8 cellular contexts compared by ENCODE assay signal in the genomic region with DNA sequence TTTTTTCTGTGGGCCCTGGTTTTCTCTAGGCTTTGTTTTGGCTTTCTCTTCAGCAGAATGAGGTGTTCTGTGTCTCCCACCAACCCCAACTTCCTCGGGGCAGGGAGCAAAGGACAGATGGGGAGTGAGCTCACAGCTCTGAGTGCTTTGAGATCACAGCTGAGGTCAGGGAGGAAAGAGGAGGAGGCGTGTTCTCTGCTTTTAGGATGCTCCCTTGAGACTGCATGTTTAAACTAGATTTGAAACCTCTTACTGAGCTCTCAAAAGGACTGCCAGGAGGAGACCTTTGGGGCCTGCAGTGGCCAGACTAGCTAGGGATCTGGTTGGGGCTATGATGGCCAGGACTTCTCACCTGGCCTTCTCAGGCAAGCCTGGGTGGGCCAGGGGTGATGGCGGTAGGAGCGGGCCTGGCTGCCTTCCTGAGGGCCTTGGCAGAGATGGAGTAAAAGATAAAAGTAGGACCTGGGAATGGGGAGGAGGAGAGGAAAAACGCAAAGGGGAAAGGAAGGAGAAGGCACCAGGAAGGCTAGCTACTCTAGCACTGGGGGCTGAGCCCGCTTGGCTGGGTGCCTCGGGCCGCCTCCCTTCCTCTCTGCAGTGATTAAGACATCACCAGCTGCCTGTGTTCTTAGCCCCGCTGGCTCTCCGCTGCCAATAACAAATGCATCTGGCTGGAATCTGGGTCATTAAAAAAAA.
DNase-seq lines count a peak whose midpoint lies in the region; ATAC-seq and TF ChIP-seq lines count a peak whose summit lies in the region.

No MANE protein-coding gene starts in this region.

- POLR2A ChIA-PET in activated CD4-positive, alpha-beta T cell treated with anti-CD3 and anti-CD28 coated beads for 36 hours (lab: Charles Lee), result no interaction called here
- POLR2A ChIA-PET in PC-3 (lab: Charles Lee; ENCODE audit: unreplicated experiment), result no interaction called here

- no peak for ATAC-seq in activated CD4-positive, alpha-beta T cell treated with anti-CD3 and anti-CD28 coated beads for 36 hours
- ATAC-seq in PC-3, result no peak; the same call in 1 of the 2 replicates

- H3K9me3 Mint-ChIP-seq in osteocyte (ENCODE audit: unreplicated experiment), result no peaks in the 10 kb centered on the region
- H3K9me3 Mint-ChIP-seq in activated CD4-positive, alpha-beta T cell treated with anti-CD3 and anti-CD28 coated beads for 36 hours (ENCODE audit: low read depth), result no peaks in the 10 kb centered on the region

- H3K27me3 Mint-ChIP-seq in osteocyte (ENCODE audit: unreplicated experiment), result no peaks in the 10 kb centered on the region
- no peaks in the 10 kb centered on the region for H3K27me3 Mint-ChIP-seq in activated CD4-positive, alpha-beta T cell treated with anti-CD3 and anti-CD28 coated beads for 36 hours

- peaks cover 12% of the 10 kb centered on the region for H3K36me3 Mint-ChIP-seq in osteocyte (ENCODE audit: unreplicated experiment)
- no peaks in the 10 kb centered on the region for H3K36me3 Mint-ChIP-seq in activated CD4-positive, alpha-beta T cell treated with anti-CD3 and anti-CD28 coated beads for 36 hours (ENCODE audit: low read depth)

- no peaks in the 10 kb centered on the region for H3K9me2 ChIP-seq in PC-3 (replicated peaks; ENCODE audit: low read length)

- no peaks in the 10 kb centered on the region for H3K27me3 ChIP-seq in dorsolateral prefrontal cortex
- no peaks in the 10 kb centered on the region for H3K27me3 ChIP-seq in PC-3 (ENCODE audit: low read length)

- intact Hi-C loops in dorsolateral prefrontal cortex (cut with DNase I) (no loop called here), PC-3 (cut with micrococcal nuclease) (no loop called here)
- intact Hi-C loops in activated CD4-positive, alpha-beta T cell treated with anti-CD3 and anti-CD28 coated beads for 36 hours (cut with DNase I, micrococcal nuclease), result no loop called here

- no peak overlapping the region for H2AFZ ChIP-seq in PC-3 (ENCODE audit: low read length)

- no peaks in the 10 kb centered on the region for H3K36me3 ChIP-seq in PC-3 (ENCODE audit: low read depth, low read length)

- no peaks in the 10 kb centered on the region for H4K20me1 ChIP-seq in PC-3 (ENCODE audit: low read length)

- CTCF ChIA-PET in activated CD4-positive, alpha-beta T cell treated with anti-CD3 and anti-CD28 coated beads for 36 hours (lab: Charles Lee), result interaction anchor here (0.6 to 2.0 kb wide), 3 partner anchors 8 to 524 kb away, joined by 3 to 9 read pairs (median 3); no protein-coding TSS in a partner anchor
- CTCF ChIA-PET in PC-3 (lab: Charles Lee), result no interaction called here

- H3K4me3 Mint-ChIP-seq in osteocyte (ENCODE audit: unreplicated experiment), result peak overlapping the region; percentile 7
- H3K4me3 Mint-ChIP-seq in activated CD4-positive, alpha-beta T cell treated with anti-CD3 and anti-CD28 coated beads for 36 hours, result no peak overlapping the region

- H3K4me1 ChIP-seq in PC-3 (ENCODE audit: insufficient read depth, low read length), result no peaks in the 10 kb centered on the region

- no peaks in the 10 kb centered on the region for H3K9me3 ChIP-seq in PC-3 (ENCODE audit: low read length)

- H3K4me1 Mint-ChIP-seq in osteocyte (ENCODE audit: unreplicated experiment), result peaks cover 57% of the 10 kb centered on the region
- no peaks in the 10 kb centered on the region for H3K4me1 Mint-ChIP-seq in activated CD4-positive, alpha-beta T cell treated with anti-CD3 and anti-CD28 coated beads for 36 hours

- H3K27ac Mint-ChIP-seq in osteocyte (ENCODE audit: unreplicated experiment), result peak overlapping the region; percentile 83
- no peak overlapping the region for H3K27ac Mint-ChIP-seq in activated CD4-positive, alpha-beta T cell treated with anti-CD3 and anti-CD28 coated beads for 36 hours

- peak overlapping the region in 49 of 59 donors; percentile 1 to 87 (median 69) for H3K27ac ChIP-seq in dorsolateral prefrontal cortex
- H3K27ac ChIP-seq in PC-3 (ENCODE audit: low read length), result no peak overlapping the region

- H3K79me2 ChIP-seq in PC-3 (ENCODE audit: low read length), result no peaks in the 10 kb centered on the region

- H3F3A ChIP-seq in PC-3 (ENCODE audit: low read length, unreplicated experiment), result no peaks in the 10 kb centered on the region

- TF ChIP-seq CTCF in dorsolateral prefrontal cortex (IDR thresholded peaks at IDR 0.05 in 54 of 56, conservative IDR thresholded peaks at IDR 0.05 in 2 of 56; ENCODE audit: low read depth in 1 of 56, partially characterized antibody in 56 of 56) (no peak), osteocyte (IDR thresholded peaks at IDR 0.05) (peak; percentile 6), PC-3 (conservative IDR thresholded peaks at IDR 0.05; ENCODE audit: low read depth, low read length) (no peak)

- no peak overlapping the region for H3K9ac ChIP-seq in PC-3 (ENCODE audit: low read length)

- peak; percentile 87 for DNase-seq in DMS 273 (lab: John Stamatoyannopoulos, UW; ENCODE audit: unreplicated experiment)
- DNase-seq in NCI-H2196 treated with DMSO at 0.1 percent for 48 hours (lab: John Stamatoyannopoulos, UW; ENCODE audit: unreplicated experiment), result peak; percentile 2
- DNase-seq in dorsolateral prefrontal cortex, result peak in 8 of 10 donors; percentile 30 to 74 (median 59)
- no peak for DNase-seq in osteocyte (ENCODE audit: extremely low spot score, unreplicated experiment)
- DNase-seq in COLO829 (ENCODE audit: low spot score), result no peak
- no peak for DNase-seq in activated CD4-positive, alpha-beta T cell treated with anti-CD3 and anti-CD28 coated beads for 36 hours
- no peak for DNase-seq in PC-3
- DNase-seq in activated CD8-positive, alpha-beta memory T cell treated with anti-CD3 and anti-CD28 coated beads for 24 hours, result no peak

- H3K4me3 ChIP-seq in dorsolateral prefrontal cortex, result no peak overlapping the region
- H3K4me3 ChIP-seq in PC-3 (ENCODE audit: low read length), result no peak overlapping the region

- H3K4me2 ChIP-seq in PC-3 (ENCODE audit: low read length), result no peak overlapping the region

- BruUV-seq in PC-3 (replicated peaks; lab: Mats Ljungman, UMichigan), result no TSS peak

Comparison
In these comparisons a context has a peak if more than half of its experiments do, and no peak if none do; other contexts are left out.
1. DNase-seq: peak in DMS 273 (single experiment), NCI-H2196 treated with DMSO at 0.1 percent for 48 hours (single experiment) and dorsolateral prefrontal cortex (8 of 10); none in osteocyte (single experiment), COLO829 (single experiment), activated CD4-positive, alpha-beta T cell treated with anti-CD3 and anti-CD28 coated beads for 36 hours (single experiment), PC-3 (single experiment) and activated CD8-positive, alpha-beta memory T cell treated with anti-CD3 and anti-CD28 coated beads for 24 hours (single experiment).